In genomic region chr11:86696451-86696850, GRCh38 we compare ENCODE assay signal across 1 cellular context.
TF ChIP-seq lines count a peak whose summit lies in the region.

No MANE protein-coding gene starts in this region.

TF ChIP-seq in IMR-90, 13 proteins besides CTCF, POLR2A, EP300 and RAD21:
- TF ChIP-seq CEBPB (IDR thresholded peaks at IDR 0.05; ENCODE audit: low read depth, low read length) (no peak), SMC3 (IDR thresholded peaks at IDR 0.05; ENCODE audit: low read depth, low read length) (no peak), ELK1 (IDR thresholded peaks at IDR 0.05; ENCODE audit: borderline replicate concordance, low read depth, low read length) (no peak), MAZ (IDR thresholded peaks at IDR 0.05; ENCODE audit: borderline replicate concordance, low read depth, low read length) (no peak), RCOR1 (IDR thresholded peaks at IDR 0.05; ENCODE audit: insufficient replicate concordance, low read length) (no peak), USF2 (IDR thresholded peaks at IDR 0.05; ENCODE audit: low read depth, low read length) (no peak), CHD1 (IDR thresholded peaks at IDR 0.05; ENCODE audit: low read depth, low read length) (no peak), FOS (IDR thresholded peaks at IDR 0.05; ENCODE audit: low read depth, low read length) (no peak), RFX5 (IDR thresholded peaks at IDR 0.05; ENCODE audit: low read depth, low read length) (no peak), NFE2L2 (IDR thresholded peaks at IDR 0.05; ENCODE audit: low read depth, low read length) (no peak), MAFK (IDR thresholded peaks at IDR 0.05; ENCODE audit: low read depth, low read length) (no peak), BHLHE40 (IDR thresholded peaks at IDR 0.05; ENCODE audit: low read depth, low read length) (no peak)
